In the genomic region with DNA sequence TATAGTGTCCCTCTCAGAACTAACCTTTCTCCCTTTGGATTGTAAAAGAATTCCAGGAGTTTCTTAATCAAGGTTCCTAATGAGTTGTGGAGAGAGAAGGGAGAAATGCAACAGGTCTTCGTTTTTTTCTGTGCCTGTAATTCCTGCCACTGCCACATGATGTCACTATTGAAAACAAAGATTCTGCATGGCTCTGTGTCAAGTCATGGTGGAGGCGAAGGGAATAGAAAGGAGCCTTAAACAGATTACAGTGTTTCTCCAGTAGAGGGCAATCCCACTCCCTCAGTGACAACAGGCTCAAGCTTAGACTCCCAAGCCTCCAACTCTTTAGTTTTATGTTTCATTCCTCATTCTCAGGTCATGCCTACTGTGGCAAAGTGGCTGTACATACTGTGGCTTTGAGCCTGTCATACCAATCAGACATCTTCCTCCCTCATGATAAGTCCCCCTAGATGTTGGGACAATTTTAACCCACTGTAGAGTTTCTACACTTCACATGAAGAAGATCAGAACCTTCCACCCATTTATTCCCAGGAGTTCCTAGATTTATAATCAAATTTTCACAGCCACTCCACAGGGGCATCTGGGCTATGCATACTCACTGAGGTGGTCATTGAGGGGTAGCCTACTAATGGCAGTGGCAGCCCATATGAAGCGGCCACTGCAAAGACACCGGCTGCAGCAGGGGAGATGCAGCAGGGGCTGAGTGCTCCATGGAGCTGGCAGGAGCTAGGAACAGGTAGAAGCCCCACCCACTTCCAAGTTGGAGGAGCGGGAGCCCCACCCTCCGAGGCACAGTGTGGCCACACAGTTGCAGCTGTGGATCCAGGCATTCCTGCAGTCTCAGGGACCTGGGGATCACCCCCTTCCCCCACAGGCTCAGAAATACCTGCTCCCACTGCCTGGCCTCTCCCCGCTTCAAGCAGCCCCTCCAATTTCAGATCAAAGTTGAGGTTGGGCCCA, we compare ENCODE assay signal across 8 cellular contexts.
DNase-seq lines count a peak whose midpoint lies in the region; ATAC-seq, FAIRE-seq and TF ChIP-seq lines count a peak whose summit lies in the region.

No MANE protein-coding gene starts in this region.

- H3K27ac ChIP-seq in small intestine (ENCODE audit: low read depth in 1 of 2, low read length in 1 of 2): no peak overlapping the region

- H3K4me3 Mint-ChIP-seq in endothelial cell (ENCODE audit: unreplicated experiment): no peak overlapping the region

- H3K4me3 ChIP-seq in small intestine (ENCODE audit: low read depth in 1 of 2, low read length in 2 of 2): no peak overlapping the region

- H3K4me1 Mint-ChIP-seq in endothelial cell (ENCODE audit: unreplicated experiment): no peaks in the 10 kb centered on the region

- DNase-seq in DMS53 treated with DMSO at 0.1 percent for 48 hours (lab: John Stamatoyannopoulos, UW; ENCODE audit: unreplicated experiment) (peak; percentile 58), NOMO-1 treated with DMSO at 0.1 percent for 48 hours (lab: John Stamatoyannopoulos, UW; ENCODE audit: unreplicated experiment) (peak; percentile 69), endothelial cell (ENCODE audit: low spot score) (peak; percentile 41), small intestine (peak; percentile 76), UCSD-AML1 (lab: John Stamatoyannopoulos, UW; ENCODE audit: unreplicated experiment) (no peak), NCI-H1436 treated with DMSO at 0.1 percent for 48 hours (lab: John Stamatoyannopoulos, UW) (no peak)

- no peak for FAIRE-seq in small intestine (lab: Jason Lieb, UNC)

- H3K27me3 ChIP-seq in small intestine (ENCODE audit: control insufficient read depth in 2 of 2, insufficient read depth in 2 of 2, low read length in 2 of 2): no peaks in the 10 kb centered on the region

- no peaks in the 10 kb centered on the region for H3K9me3 Mint-ChIP-seq in endothelial cell (ENCODE audit: unreplicated experiment)

- H3K27ac Mint-ChIP-seq in endothelial cell (ENCODE audit: unreplicated experiment): no peak overlapping the region

- no peaks in the 10 kb centered on the region for H3K36me3 ChIP-seq in small intestine (ENCODE audit: control insufficient read depth in 2 of 2, insufficient read depth in 2 of 2, low read length in 2 of 2)

- H3K4me1 ChIP-seq in small intestine (ENCODE audit: control insufficient read depth in 2 of 2, insufficient read depth in 1 of 2, low read depth in 1 of 2, low read length in 1 of 2): no peaks in the 10 kb centered on the region

- H3K36me3 Mint-ChIP-seq in endothelial cell (ENCODE audit: low read depth, unreplicated experiment): no peaks in the 10 kb centered on the region

- ATAC-seq in GM21526 (IDR thresholded peaks at IDR 0.05; ENCODE audit: low FRiP score, unreplicated experiment) (peak; percentile 88), HG02610 (IDR thresholded peaks at IDR 0.05; ENCODE audit: unreplicated experiment) (no peak)

- peak; percentile 87 for TF ChIP-seq CTCF in endothelial cell (IDR thresholded peaks at IDR 0.05; ENCODE audit: unreplicated experiment)

- WGBS in small intestine, 3 donors: 75 to 79% (median 78%) methylated on average over 6 to 7 of the region's 7 CpGs

- no peaks in the 10 kb centered on the region for H3K9me3 ChIP-seq in small intestine (ENCODE audit: control insufficient read depth, low read depth)

- no peaks in the 10 kb centered on the region for H3K27me3 Mint-ChIP-seq in endothelial cell (ENCODE audit: unreplicated experiment)

Comparison
In these comparisons a context has a peak if more than half of its experiments do, and no peak if none do; other contexts are left out.
1. DNase-seq: peak in DMS53 treated with DMSO at 0.1 percent for 48 hours (single experiment), NOMO-1 treated with DMSO at 0.1 percent for 48 hours (single experiment), endothelial cell (single experiment) and small intestine (single experiment); none in UCSD-AML1 (single experiment) and NCI-H1436 treated with DMSO at 0.1 percent for 48 hours (single experiment).